In the genomic region with DNA sequence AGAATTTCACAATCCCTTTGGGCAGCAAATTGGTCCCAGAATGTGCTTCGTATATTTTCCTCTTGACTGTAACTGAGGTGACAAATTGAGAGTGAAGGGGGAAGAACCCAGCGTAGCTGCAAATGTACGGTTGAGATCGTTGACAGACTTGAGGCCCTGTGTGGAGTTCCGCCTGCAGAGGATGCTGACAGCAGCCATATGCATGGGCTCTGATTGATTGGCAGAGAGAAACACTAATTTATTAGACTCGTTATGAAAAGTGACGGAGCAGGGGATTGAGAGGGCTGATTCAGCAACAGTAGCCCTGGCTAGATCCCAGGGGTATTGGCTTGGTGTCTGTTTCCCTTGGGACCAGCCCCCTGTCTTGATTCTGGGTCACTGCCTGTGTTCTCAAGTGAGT, we compare ENCODE assay signal across 17 cellular contexts.
"Had no signal": no experiment of that assay in that cellular context is flagged by ENCODE, and none has a peak within 500 bp of the region (broad histone marks: within the 10 kb centered on the region; RNA-seq: fewer than 3 reads in every experiment).

No MANE protein-coding gene starts in this region.

- H3K4me3 Mint-ChIP-seq: mesothelial cell of epicardium had no signal

- H3K36me3 Mint-ChIP-seq: mesothelial cell of epicardium had no signal

- DNase-seq: dermis blood vessel endothelial cell; dorsolateral prefrontal cortex; effector CD4-positive, alpha-beta T cell; effector memory CD4-positive, alpha-beta T cell; foreskin keratinocyte; heart right ventricle; hippocampal formation; left cardiac atrium; left lung; left ventricle myocardium superior; lower lobe of right lung; mesenchymal stem cell; mucosa of descending colon had no signal

- H3K27ac ChIP-seq: coronary artery, esophagus muscularis mucosa, foreskin keratinocyte, gastroesophageal sphincter, heart right ventricle, left lung, lower lobe of right lung had no signal

- H3K4me1 ChIP-seq: esophagus muscularis mucosa, foreskin keratinocyte, gastroesophageal sphincter, heart right ventricle, left lung, lower lobe of right lung had no signal

- H3K36me3 ChIP-seq: esophagus muscularis mucosa, gastroesophageal sphincter, heart right ventricle, left lung, lower lobe of right lung had no signal

- H3K4me3 ChIP-seq: coronary artery, dorsolateral prefrontal cortex, esophagus muscularis mucosa, gastroesophageal sphincter, heart right ventricle, left lung, lower lobe of right lung, mucosa of descending colon had no signal

- H3K9me3 Mint-ChIP-seq: mesothelial cell of epicardium had no signal

- H3K27me3 ChIP-seq: esophagus muscularis mucosa, foreskin keratinocyte, gastroesophageal sphincter, left lung had no signal

- H3K9me3 ChIP-seq: esophagus muscularis mucosa, gastroesophageal sphincter, heart right ventricle, left lung, lower lobe of right lung, mucosa of descending colon had no signal

- H3K27ac Mint-ChIP-seq: mesothelial cell of epicardium had no signal

- H3K4me1 Mint-ChIP-seq: mesothelial cell of epicardium had no signal
